In genomic region chrX:119237526-119238035, GRCh38 we compare ENCODE assay signal across 8 cellular contexts. TPM values are rescaled to one million over a fixed set of nuclear protein-coding genes. Genes with fewer than 3 reads are reported as not detected.
DNase-seq lines count a peak whose midpoint lies in the region; ATAC-seq, FAIRE-seq and TF ChIP-seq lines count a peak whose summit lies in the region.

No MANE protein-coding gene starts in this region.

- peak overlapping the region in 1 of 2 experiments; percentile 28; a peak in 1 of 4 replicates for H3K27ac ChIP-seq in SK-N-SH (ENCODE audit: low read depth in 2 of 2, low read length in 1 of 2)
- H3K27ac ChIP-seq in stomach smooth muscle (ENCODE audit: low read length), result no peak overlapping the region

- FAIRE-seq in GM19239 (lab: Jason Lieb, UNC), result no peak

- no peaks in the 10 kb centered on the region for H3K9me2 ChIP-seq in SK-N-SH

- DNase-seq in SK-N-SH (no peak), GM19239 (ENCODE audit: insufficient read length, low spot score) (no peak), SK-N-DZ (ENCODE audit: low spot score) (no peak), GM03348 (ENCODE audit: low spot score) (no peak)
- no peak for DNase-seq in activated CD4-positive, alpha-beta memory T cell treated with anti-CD3 and anti-CD28 coated beads, Interleukin-2, amount 10 ng/mL, durations not matched to agents 7 days and 5 days

- H3K79me2 ChIP-seq in SK-N-SH (ENCODE audit: insufficient read depth), result peaks cover 55% of the 10 kb centered on the region

- H3K36me3 ChIP-seq in SK-N-SH (replicated peaks in 1 of 2; ENCODE audit: control insufficient read depth in 1 of 2, insufficient read depth in 2 of 2, low read length in 1 of 2), result peaks cover 1 to 8% of the 10 kb centered on the region in 2 experiments
- no peaks in the 10 kb centered on the region for H3K36me3 ChIP-seq in stomach smooth muscle (ENCODE audit: control insufficient read depth in 2 of 2, insufficient read depth in 2 of 2, low read length in 2 of 2)

- no peak for TF ChIP-seq EP300 in SK-N-SH (IDR thresholded peaks at IDR 0.05; ENCODE audit: borderline replicate concordance in 1 of 2, low read depth in 1 of 2, low read length in 1 of 2)

- peak overlapping the region; percentile 81 for H3K27ac Mint-ChIP-seq in activated CD4-positive, alpha-beta memory T cell treated with anti-CD3 and anti-CD28 coated beads, Interleukin-2, amount 10 ng/mL, durations not matched to agents 7 days and 5 days

- H4K20me1 ChIP-seq in SK-N-SH (ENCODE audit: insufficient read depth), result no peaks in the 10 kb centered on the region

- H2AFZ ChIP-seq in SK-N-SH (ENCODE audit: low read depth), result peak overlapping the region; percentile 48

- no peak for TF ChIP-seq RAD21 in SK-N-SH (IDR thresholded peaks at IDR 0.05; ENCODE audit: low read length)

- peaks cover 25% of the 10 kb centered on the region for H3K36me3 Mint-ChIP-seq in activated CD4-positive, alpha-beta memory T cell treated with anti-CD3 and anti-CD28 coated beads, Interleukin-2, amount 10 ng/mL, durations not matched to agents 7 days and 5 days (ENCODE audit: low read depth)

- POLR2A ChIA-PET in SK-N-SH (lab: Yijun Ruan, JAX), result no interaction called here
- POLR2A ChIA-PET in activated CD4-positive, alpha-beta memory T cell treated with anti-CD3 and anti-CD28 coated beads, Interleukin-2, amount 10 ng/mL, durations not matched to agents 7 days and 5 days (lab: Charles Lee), result interaction anchor here (2.0 kb wide), 1 partner anchor 17 kb away, joined by 6 read pairs; no protein-coding TSS in a partner anchor

- peaks cover 39% of the 10 kb centered on the region for H3K4me1 Mint-ChIP-seq in activated CD4-positive, alpha-beta memory T cell treated with anti-CD3 and anti-CD28 coated beads, Interleukin-2, amount 10 ng/mL, durations not matched to agents 7 days and 5 days

- ATAC-seq in SK-N-SH treated with all-trans-retinoic acid at 6 μM for 48 hours, result no peak

- no peaks in the 10 kb centered on the region for H3K9me3 Mint-ChIP-seq in activated CD4-positive, alpha-beta memory T cell treated with anti-CD3 and anti-CD28 coated beads, Interleukin-2, amount 10 ng/mL, durations not matched to agents 7 days and 5 days

- H3K9ac ChIP-seq in SK-N-SH (peak overlapping the region; percentile 89), stomach smooth muscle (ENCODE audit: low read length in 2 of 2) (peak overlapping the region; percentile 64 to 71)

- H3K4me1 ChIP-seq in SK-N-SH (ENCODE audit: control insufficient read depth in 1 of 2, insufficient read depth in 2 of 2, low read depth in 1 of 2, low read length in 1 of 2), result peaks cover 3% of the 10 kb centered on the region in 2 experiments; a peak in 1 of 4 replicates
- H3K4me1 ChIP-seq in stomach smooth muscle (ENCODE audit: control insufficient read depth, insufficient read depth, low read length), result no peaks in the 10 kb centered on the region

- peak overlapping the region; percentile 92 for H3K4me3 Mint-ChIP-seq in activated CD4-positive, alpha-beta memory T cell treated with anti-CD3 and anti-CD28 coated beads, Interleukin-2, amount 10 ng/mL, durations not matched to agents 7 days and 5 days

- peak overlapping the region; percentile 67 to 76 for H3K4me3 ChIP-seq in SK-N-SH (ENCODE audit: low read depth in 2 of 2, low read length in 1 of 2)
- H3K4me3 ChIP-seq in iPS-18c (ENCODE audit: insufficient read depth, low read depth, low read length), result peak overlapping the region; percentile 79
- peak overlapping the region; percentile 76 to 77 for H3K4me3 ChIP-seq in stomach smooth muscle (ENCODE audit: low read length in 2 of 2)

- H3K9me3 ChIP-seq in SK-N-SH (no peaks in the 10 kb centered on the region), iPS-18c (ENCODE audit: control insufficient read depth, insufficient read depth, low read length) (peaks cover 5% of the 10 kb centered on the region), stomach smooth muscle (ENCODE audit: control insufficient read depth in 2 of 2, low read length in 2 of 2) (no peaks in the 10 kb centered on the region)

- peak overlapping the region; percentile 75 for H3K4me2 ChIP-seq in SK-N-SH

- 24% methylated on average over 7 of the region's 7 CpGs for WGBS in SK-N-SH (ENCODE audit: low lambda C conversion rate)

- peaks cover 10% of the 10 kb centered on the region for H3F3A ChIP-seq in SK-N-SH (replicated peaks; ENCODE audit: insufficient read depth)

- TF ChIP-seq CTCF in SK-N-SH (IDR thresholded peaks at IDR 0.05), result no peak

- CTCF ChIA-PET in SK-N-SH (lab: Yijun Ruan, JAX), result interaction anchor here (1.2 kb wide), 1 partner anchor 119 kb away, joined by 3 read pairs; no protein-coding TSS in a partner anchor
- CTCF ChIA-PET in activated CD4-positive, alpha-beta memory T cell treated with anti-CD3 and anti-CD28 coated beads, Interleukin-2, amount 10 ng/mL, durations not matched to agents 7 days and 5 days (lab: Charles Lee), result no interaction called here

- peaks cover 20% of the 10 kb centered on the region for H3K27me3 Mint-ChIP-seq in activated CD4-positive, alpha-beta memory T cell treated with anti-CD3 and anti-CD28 coated beads, Interleukin-2, amount 10 ng/mL, durations not matched to agents 7 days and 5 days

- H3K27me3 ChIP-seq in SK-N-SH (ENCODE audit: insufficient read depth) (no peaks in the 10 kb centered on the region), stomach smooth muscle (ENCODE audit: control insufficient read depth in 1 of 2, insufficient read depth in 2 of 2, low read length in 2 of 2) (no peaks in the 10 kb centered on the region)

TF ChIP-seq in SK-N-SH, 30 proteins besides CTCF, POLR2A, EP300 and RAD21 (continues in another document):
- TF ChIP-seq TCF12 (IDR thresholded peaks at IDR 0.05) (no peak), JUND (IDR thresholded peaks at IDR 0.05) (no peak), NFIC (IDR thresholded peaks at IDR 0.05; ENCODE audit: borderline replicate concordance) (no peak), RXRA (IDR thresholded peaks at IDR 0.05; ENCODE audit: borderline replicate concordance, low read depth) (no peak), IRF3 (IDR thresholded peaks at IDR 0.05; ENCODE audit: low read depth, low read length) (no peak), SMC3 (IDR thresholded peaks at IDR 0.05; ENCODE audit: low read depth, low read length) (no peak), YY1 (IDR thresholded peaks at IDR 0.05; ENCODE audit: low read depth) (no peak), ELF1 (IDR thresholded peaks at IDR 0.05) (no peak), MEF2A (IDR thresholded peaks at IDR 0.05; ENCODE audit: borderline replicate concordance, low read depth) (no peak)

TF ChIP-seq in SK-N-SH treated with all-trans-retinoic acid at 6 μM for 48 hours, 23 proteins besides CTCF, POLR2A, EP300 and RAD21 (continues in another document):
- TF ChIP-seq TSHZ2 (CRISPR knock-in tag; IDR thresholded peaks at IDR 0.05) (no peak), POU6F1 (CRISPR knock-in tag; IDR thresholded peaks at IDR 0.05; ENCODE audit: borderline replicate concordance, low read depth) (no peak), ARNTL (CRISPR knock-in tag; IDR thresholded peaks at IDR 0.05; ENCODE audit: borderline replicate concordance, low read depth) (no peak), ZFP30 (CRISPR knock-in tag; IDR thresholded peaks at IDR 0.05) (no peak), RARB (CRISPR knock-in tag; IDR thresholded peaks at IDR 0.05) (no peak), ZNF8 (CRISPR knock-in tag; IDR thresholded peaks at IDR 0.05) (no peak), SNAI2 (CRISPR knock-in tag; IDR thresholded peaks at IDR 0.05) (no peak), TCF4 (CRISPR knock-in tag; IDR thresholded peaks at IDR 0.05; ENCODE audit: borderline replicate concordance) (no peak)

RNA-seq across cellular contexts. Expression of gene PGRMC1, which starts 1.5 kb away (rescaled TPM):
- polyA plus RNA-seq in SK-N-SH (2012; rRNA removed), result 65.3 and 77.6 TPM in 2 replicates
- polyA plus RNA-seq in SK-N-SH (2012; cell fraction: cytosol; rRNA removed), result 74.8 and 85.2 TPM in 2 replicates
- polyA plus RNA-seq in SK-N-SH (2012; cell fraction: nucleus; rRNA removed), result 30.7 and 38.7 TPM in 2 replicates
- total RNA-seq in activated CD4-positive, alpha-beta memory T cell treated with anti-CD3 and anti-CD28 coated beads, Interleukin-2, amount 10 ng/mL, durations not matched to agents 7 days and 5 days, result 10 to 100 TPM; 30.5 to 30.9 TPM
- polyA plus RNA-seq in SK-N-DZ (2014; cell fraction: cytosol; rRNA removed), result 168 TPM in 2 replicates
- polyA plus RNA-seq in SK-N-DZ (2014; cell fraction: nucleus; rRNA removed), result 66.1 and 71.1 TPM in 2 replicates
